In the genomic region with DNA sequence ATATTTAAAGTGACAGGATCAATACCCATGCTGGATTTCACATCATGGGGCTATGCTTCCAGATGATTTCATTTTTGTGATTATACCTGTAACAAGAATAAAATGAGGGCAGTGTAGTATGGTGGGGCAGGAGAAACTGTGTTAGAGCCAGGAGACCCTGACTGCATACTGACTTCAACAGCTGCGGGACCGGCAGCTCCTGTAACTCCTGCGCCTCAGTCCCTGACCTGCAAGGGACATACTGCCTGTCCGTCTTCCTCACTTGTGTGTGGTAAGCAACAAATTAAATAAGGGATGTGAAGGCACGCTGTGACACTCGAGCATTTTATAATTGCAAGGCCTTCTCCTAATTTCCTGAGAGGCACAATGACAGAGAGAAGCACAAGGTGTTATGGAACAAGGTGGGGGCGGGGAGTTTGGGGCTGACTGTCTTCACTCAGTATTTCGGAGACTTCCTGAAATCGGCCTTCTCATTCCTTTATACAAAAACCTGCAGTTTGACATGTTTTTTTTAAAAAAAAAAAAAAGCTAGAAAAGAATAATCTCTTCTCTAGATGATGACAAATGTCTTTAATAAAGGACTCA, we compare ENCODE assay signal across 24 cellular contexts.
"Had no signal": no experiment of that assay in that cellular context is flagged by ENCODE, and none has a peak within 500 bp of the region (broad histone marks: within the 10 kb centered on the region; RNA-seq: fewer than 3 reads in every experiment).

No MANE protein-coding gene starts in this region.

- ATAC-seq: activated CD8-positive, alpha-beta T cell treated with anti-CD3 and anti-CD28 coated beads for 36 hours; activated T-cell treated with anti-CD3 and anti-CD28 coated beads, Interleukin-2, amount 50 U/mL, for 4 hours; activated T-helper 17 cell treated with anti-CD3 and anti-CD28 coated beads, Interleukin-2, amount 50 U/mL, for 72 hours; left cardiac atrium; natural killer cell; right cardiac atrium; stimulated activated naive CD8-positive, alpha-beta T cell treated with anti-CD3 and anti-CD28 coated beads, Interleukin-15, Interleukin-2, amounts not matched to agents 100 U/mL and 50 U/mL, for 24 hours; upper lobe of right lung had no signal

- H3K27me3 Mint-ChIP-seq: activated CD4-positive, alpha-beta T cell treated with anti-CD3 and anti-CD28 coated beads, Interleukin-2, amount 10 ng/mL, durations not matched to agents 7 days and 5 days; activated CD8-positive, alpha-beta T cell treated with anti-CD3 and anti-CD28 coated beads for 36 hours; activated T-helper 17 cell treated with anti-CD3 and anti-CD28 coated beads, Interleukin-2, amount 50 U/mL, for 72 hours; central memory CD8-positive, alpha-beta T cell had no signal

- H3K4me1 ChIP-seq: breast epithelium had no signal

- H3K36me3 ChIP-seq: breast epithelium, upper lobe of right lung had no signal

- H3K9me3 Mint-ChIP-seq: activated CD4-positive, alpha-beta T cell treated with anti-CD3 and anti-CD28 coated beads, Interleukin-2, amount 10 ng/mL, durations not matched to agents 7 days and 5 days; activated CD8-positive, alpha-beta T cell treated with anti-CD3 and anti-CD28 coated beads for 36 hours; activated T-cell treated with anti-CD3 and anti-CD28 coated beads, Interleukin-2, amount 50 U/mL, for 4 hours; activated T-helper 17 cell treated with anti-CD3 and anti-CD28 coated beads, Interleukin-2, amount 50 U/mL, for 72 hours; central memory CD8-positive, alpha-beta T cell; natural killer cell had no signal

- H3K27me3 ChIP-seq: breast epithelium, upper lobe of right lung had no signal

- H3K27ac Mint-ChIP-seq: activated CD4-positive, alpha-beta T cell treated with anti-CD3 and anti-CD28 coated beads, Interleukin-2, amount 10 ng/mL, durations not matched to agents 7 days and 5 days; activated CD8-positive, alpha-beta T cell treated with anti-CD3 and anti-CD28 coated beads for 36 hours; activated T-helper 17 cell treated with anti-CD3 and anti-CD28 coated beads, Interleukin-2, amount 50 U/mL, for 72 hours; natural killer cell had no signal

- H3K9me3 ChIP-seq: breast epithelium, upper lobe of right lung had no signal

- DNase-seq: activated CD4-positive, alpha-beta T cell treated with anti-CD3 and anti-CD28 coated beads for 1 hour; activated CD4-positive, alpha-beta T cell treated with anti-CD3 and anti-CD28 coated beads, Interleukin-2, amount 10 ng/mL, durations not matched to agents 7 days and 5 days; activated CD8-positive, alpha-beta T cell treated with anti-CD3 and anti-CD28 coated beads for 36 hours; activated gamma-delta T cell treated with Interleukin-2 at 50 U/mL for 16 hours; activated naive CD4-positive, alpha-beta T cell treated with anti-CD3 and anti-CD28 coated beads, Interleukin-2, amount 50 U/mL, for 16 hours; activated T-cell treated with anti-CD3 and anti-CD28 coated beads, Interleukin-2, amount 50 U/mL, for 4 hours; amniotic stem cell; dermis blood vessel endothelial cell; effector CD8-positive, alpha-beta T cell; glutamatergic neuron; islet precursor cell; left cardiac atrium; mammary epithelial cell; natural killer cell; posterior cingulate gyrus; right cardiac atrium; stimulated activated CD4-positive, alpha-beta T cell treated with anti-CD3 and anti-CD28 coated beads, Interleukin-2, amount 100 ng/mL, for 48 hours; stimulated activated naive CD8-positive, alpha-beta T cell treated with anti-CD3 and anti-CD28 coated beads, Interleukin-15, Interleukin-2, amounts not matched to agents 100 U/mL and 50 U/mL, for 24 hours; T-helper 2 cell; upper lobe of right lung had no signal

- H3K4me3 Mint-ChIP-seq: activated CD4-positive, alpha-beta T cell treated with anti-CD3 and anti-CD28 coated beads, Interleukin-2, amount 10 ng/mL, durations not matched to agents 7 days and 5 days; activated CD8-positive, alpha-beta T cell treated with anti-CD3 and anti-CD28 coated beads for 36 hours; activated T-cell treated with anti-CD3 and anti-CD28 coated beads, Interleukin-2, amount 50 U/mL, for 4 hours; activated T-helper 17 cell treated with anti-CD3 and anti-CD28 coated beads, Interleukin-2, amount 50 U/mL, for 72 hours; central memory CD8-positive, alpha-beta T cell; natural killer cell had no signal

- H3K4me3 ChIP-seq: breast epithelium, upper lobe of right lung had no signal

- H3K36me3 Mint-ChIP-seq: natural killer cell had no signal

- H3K27ac ChIP-seq: breast epithelium, epithelial cell of prostate, upper lobe of right lung had no signal

- H3K4me1 Mint-ChIP-seq: activated CD4-positive, alpha-beta T cell treated with anti-CD3 and anti-CD28 coated beads, Interleukin-2, amount 10 ng/mL, durations not matched to agents 7 days and 5 days; activated T-helper 17 cell treated with anti-CD3 and anti-CD28 coated beads, Interleukin-2, amount 50 U/mL, for 72 hours; central memory CD8-positive, alpha-beta T cell; natural killer cell had no signal
